Comparison of ENCODE assay signal across 1 cellular context in genomic region chr11:3837793-3838192, GRCh38.
TF ChIP-seq lines count a peak whose summit lies in the region.

No MANE protein-coding gene starts in this region.

TF ChIP-seq in GM12878, 131 proteins besides CTCF, POLR2A, EP300 and RAD21:
- TF ChIP-seq, protein P1, sequence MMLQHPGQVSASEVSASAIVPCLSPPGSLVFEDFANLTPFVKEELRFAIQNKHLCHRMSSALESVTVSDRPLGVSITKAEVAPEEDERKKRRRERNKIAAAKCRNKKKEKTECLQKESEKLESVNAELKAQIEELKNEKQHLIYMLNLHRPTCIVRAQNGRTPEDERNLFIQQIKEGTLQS (IDR thresholded peaks at IDR 0.05; ENCODE audit: borderline replicate concordance, extremely low read depth, low read depth, low read length) = no peak
- TF ChIP-seq ZNF622 (IDR thresholded peaks at IDR 0.05) (no peak), WRNIP1 (IDR thresholded peaks at IDR 0.05; ENCODE audit: borderline replicate concordance, low read depth, low read length) (no peak; the same call in 1 of the 2 replicates), MXI1 (IDR thresholded peaks at IDR 0.05; ENCODE audit: low read depth, low read length) (0 out of 2 replicates have a peak, but pooled peaks have one; percentile 21), SMARCA5 (IDR thresholded peaks at IDR 0.05) (no peak), LARP7 (IDR thresholded peaks at IDR 0.05) (peak; percentile 25; the same call in 1 of the 2 replicates), MTA2 (IDR thresholded peaks at IDR 0.05; ENCODE audit: low read depth) (no peak), PML (IDR thresholded peaks at IDR 0.05; ENCODE audit: low read length) (no peak), ZNF207 (IDR thresholded peaks at IDR 0.05; ENCODE audit: borderline replicate concordance) (no peak), JUNB (IDR thresholded peaks at IDR 0.05) (no peak), DPF2 (IDR thresholded peaks at IDR 0.05) (peak; percentile 59; the same call in 1 of the 2 replicates), GATAD2B (conservative IDR thresholded peaks at IDR 0.05; ENCODE audit: low read depth) (peak; percentile 53; the same call in 1 of the 2 replicates), CBFB (IDR thresholded peaks at IDR 0.05; ENCODE audit: low read depth) (no peak), IKZF2 (IDR thresholded peaks at IDR 0.05) (peak; percentile 29 to 30; a peak in 2 of 4 replicates), POLR2AphosphoS5 (IDR thresholded peaks at IDR 0.05; ENCODE audit: low read length) (peak; percentile 67), STAT3 (IDR thresholded peaks at IDR 0.05; ENCODE audit: low read depth, low read length) (no peak), MYC (IDR thresholded peaks at IDR 0.05; ENCODE audit: insufficient read depth, insufficient read length, insufficient replicate concordance, low read length, severe bottlenecking) (no peak), NKRF (conservative IDR thresholded peaks at IDR 0.05) (no peak), IRF4 (IDR thresholded peaks at IDR 0.05; ENCODE audit: low read depth, low read length) (no peak), ZBTB4 (CRISPR knock-in tag; IDR thresholded peaks at IDR 0.05) (no peak), KLF5 (IDR thresholded peaks at IDR 0.05; ENCODE audit: partially characterized antibody) (no peak), KAT2A (conservative IDR thresholded peaks at IDR 0.05; ENCODE audit: control insufficient read depth, low read depth, low read length) (no peak), ESRRA (IDR thresholded peaks at IDR 0.05; ENCODE audit: low read length) (no peak), POU2F2 (IDR thresholded peaks at IDR 0.05; ENCODE audit: borderline replicate concordance, low read depth, low read length) (no peak), REST (IDR thresholded peaks at IDR 0.05; ENCODE audit: low read depth, low read length) (no peak), SPI1 (IDR thresholded peaks at IDR 0.05; ENCODE audit: borderline replicate concordance, insufficient read depth, low read depth, low read length) (peak; percentile 78), BACH1 (IDR thresholded peaks at IDR 0.05; ENCODE audit: borderline replicate concordance) (no peak)
- TF ChIP-seq, protein P2, sequence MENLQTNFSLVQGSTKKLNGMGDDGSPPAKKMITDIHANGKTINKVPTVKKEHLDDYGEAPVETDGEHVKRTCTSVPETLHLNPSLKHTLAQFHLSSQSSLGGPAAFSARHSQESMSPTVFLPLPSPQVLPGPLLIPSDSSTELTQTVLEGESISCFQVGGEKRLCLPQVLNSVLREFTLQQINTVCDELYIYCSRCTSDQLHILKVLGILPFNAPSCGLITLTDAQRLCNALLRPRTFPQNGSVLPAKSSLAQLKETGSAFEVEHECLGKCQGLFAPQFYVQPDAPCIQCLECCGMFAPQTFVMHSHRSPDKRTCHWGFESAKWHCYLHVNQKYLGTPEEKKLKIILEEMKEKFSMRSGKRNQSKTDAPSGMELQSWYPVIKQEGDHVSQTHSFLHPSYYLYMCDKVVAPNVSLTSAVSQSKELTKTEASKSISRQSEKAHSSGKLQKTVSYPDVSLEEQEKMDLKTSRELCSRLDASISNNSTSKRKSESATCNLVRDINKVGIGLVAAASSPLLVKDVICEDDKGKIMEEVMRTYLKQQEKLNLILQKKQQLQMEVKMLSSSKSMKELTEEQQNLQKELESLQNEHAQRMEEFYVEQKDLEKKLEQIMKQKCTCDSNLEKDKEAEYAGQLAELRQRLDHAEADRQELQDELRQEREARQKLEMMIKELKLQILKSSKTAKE (IDR thresholded peaks at IDR 0.05; ENCODE audit: low read depth, poor library complexity, severe bottlenecking) = no peak
- TF ChIP-seq, protein P3, sequence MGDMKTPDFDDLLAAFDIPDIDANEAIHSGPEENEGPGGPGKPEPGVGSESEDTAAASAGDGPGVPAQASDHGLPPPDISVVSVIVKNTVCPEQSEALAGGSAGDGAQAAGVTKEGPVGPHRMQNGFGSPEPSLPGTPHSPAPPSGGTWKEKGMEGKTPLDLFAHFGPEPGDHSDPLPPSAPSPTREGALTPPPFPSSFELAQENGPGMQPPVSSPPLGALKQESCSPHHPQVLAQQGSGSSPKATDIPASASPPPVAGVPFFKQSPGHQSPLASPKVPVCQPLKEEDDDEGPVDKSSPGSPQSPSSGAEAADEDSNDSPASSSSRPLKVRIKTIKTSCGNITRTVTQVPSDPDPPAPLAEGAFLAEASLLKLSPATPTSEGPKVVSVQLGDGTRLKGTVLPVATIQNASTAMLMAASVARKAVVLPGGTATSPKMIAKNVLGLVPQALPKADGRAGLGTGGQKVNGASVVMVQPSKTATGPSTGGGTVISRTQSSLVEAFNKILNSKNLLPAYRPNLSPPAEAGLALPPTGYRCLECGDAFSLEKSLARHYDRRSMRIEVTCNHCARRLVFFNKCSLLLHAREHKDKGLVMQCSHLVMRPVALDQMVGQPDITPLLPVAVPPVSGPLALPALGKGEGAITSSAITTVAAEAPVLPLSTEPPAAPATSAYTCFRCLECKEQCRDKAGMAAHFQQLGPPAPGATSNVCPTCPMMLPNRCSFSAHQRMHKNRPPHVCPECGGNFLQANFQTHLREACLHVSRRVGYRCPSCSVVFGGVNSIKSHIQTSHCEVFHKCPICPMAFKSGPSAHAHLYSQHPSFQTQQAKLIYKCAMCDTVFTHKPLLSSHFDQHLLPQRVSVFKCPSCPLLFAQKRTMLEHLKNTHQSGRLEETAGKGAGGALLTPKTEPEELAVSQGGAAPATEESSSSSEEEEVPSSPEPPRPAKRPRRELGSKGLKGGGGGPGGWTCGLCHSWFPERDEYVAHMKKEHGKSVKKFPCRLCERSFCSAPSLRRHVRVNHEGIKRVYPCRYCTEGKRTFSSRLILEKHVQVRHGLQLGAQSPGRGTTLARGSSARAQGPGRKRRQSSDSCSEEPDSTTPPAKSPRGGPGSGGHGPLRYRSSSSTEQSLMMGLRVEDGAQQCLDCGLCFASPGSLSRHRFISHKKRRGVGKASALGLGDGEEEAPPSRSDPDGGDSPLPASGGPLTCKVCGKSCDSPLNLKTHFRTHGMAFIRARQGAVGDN (IDR thresholded peaks at IDR 0.05) = 0 out of 2 replicates have a peak, but pooled peaks have one; percentile 41
- TF ChIP-seq, protein P4, sequence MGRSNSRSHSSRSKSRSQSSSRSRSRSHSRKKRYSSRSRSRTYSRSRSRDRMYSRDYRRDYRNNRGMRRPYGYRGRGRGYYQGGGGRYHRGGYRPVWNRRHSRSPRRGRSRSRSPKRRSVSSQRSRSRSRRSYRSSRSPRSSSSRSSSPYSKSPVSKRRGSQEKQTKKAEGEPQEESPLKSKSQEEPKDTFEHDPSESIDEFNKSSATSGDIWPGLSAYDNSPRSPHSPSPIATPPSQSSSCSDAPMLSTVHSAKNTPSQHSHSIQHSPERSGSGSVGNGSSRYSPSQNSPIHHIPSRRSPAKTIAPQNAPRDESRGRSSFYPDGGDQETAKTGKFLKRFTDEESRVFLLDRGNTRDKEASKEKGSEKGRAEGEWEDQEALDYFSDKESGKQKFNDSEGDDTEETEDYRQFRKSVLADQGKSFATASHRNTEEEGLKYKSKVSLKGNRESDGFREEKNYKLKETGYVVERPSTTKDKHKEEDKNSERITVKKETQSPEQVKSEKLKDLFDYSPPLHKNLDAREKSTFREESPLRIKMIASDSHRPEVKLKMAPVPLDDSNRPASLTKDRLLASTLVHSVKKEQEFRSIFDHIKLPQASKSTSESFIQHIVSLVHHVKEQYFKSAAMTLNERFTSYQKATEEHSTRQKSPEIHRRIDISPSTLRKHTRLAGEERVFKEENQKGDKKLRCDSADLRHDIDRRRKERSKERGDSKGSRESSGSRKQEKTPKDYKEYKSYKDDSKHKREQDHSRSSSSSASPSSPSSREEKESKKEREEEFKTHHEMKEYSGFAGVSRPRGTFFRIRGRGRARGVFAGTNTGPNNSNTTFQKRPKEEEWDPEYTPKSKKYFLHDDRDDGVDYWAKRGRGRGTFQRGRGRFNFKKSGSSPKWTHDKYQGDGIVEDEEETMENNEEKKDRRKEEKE (IDR thresholded peaks at IDR 0.05) = no peak
- TF ChIP-seq, protein P5, sequence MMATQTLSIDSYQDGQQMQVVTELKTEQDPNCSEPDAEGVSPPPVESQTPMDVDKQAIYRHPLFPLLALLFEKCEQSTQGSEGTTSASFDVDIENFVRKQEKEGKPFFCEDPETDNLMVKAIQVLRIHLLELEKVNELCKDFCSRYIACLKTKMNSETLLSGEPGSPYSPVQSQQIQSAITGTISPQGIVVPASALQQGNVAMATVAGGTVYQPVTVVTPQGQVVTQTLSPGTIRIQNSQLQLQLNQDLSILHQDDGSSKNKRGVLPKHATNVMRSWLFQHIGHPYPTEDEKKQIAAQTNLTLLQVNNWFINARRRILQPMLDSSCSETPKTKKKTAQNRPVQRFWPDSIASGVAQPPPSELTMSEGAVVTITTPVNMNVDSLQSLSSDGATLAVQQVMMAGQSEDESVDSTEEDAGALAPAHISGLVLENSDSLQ (IDR thresholded peaks at IDR 0.05) = no peak
- TF ChIP-seq, protein P6, sequence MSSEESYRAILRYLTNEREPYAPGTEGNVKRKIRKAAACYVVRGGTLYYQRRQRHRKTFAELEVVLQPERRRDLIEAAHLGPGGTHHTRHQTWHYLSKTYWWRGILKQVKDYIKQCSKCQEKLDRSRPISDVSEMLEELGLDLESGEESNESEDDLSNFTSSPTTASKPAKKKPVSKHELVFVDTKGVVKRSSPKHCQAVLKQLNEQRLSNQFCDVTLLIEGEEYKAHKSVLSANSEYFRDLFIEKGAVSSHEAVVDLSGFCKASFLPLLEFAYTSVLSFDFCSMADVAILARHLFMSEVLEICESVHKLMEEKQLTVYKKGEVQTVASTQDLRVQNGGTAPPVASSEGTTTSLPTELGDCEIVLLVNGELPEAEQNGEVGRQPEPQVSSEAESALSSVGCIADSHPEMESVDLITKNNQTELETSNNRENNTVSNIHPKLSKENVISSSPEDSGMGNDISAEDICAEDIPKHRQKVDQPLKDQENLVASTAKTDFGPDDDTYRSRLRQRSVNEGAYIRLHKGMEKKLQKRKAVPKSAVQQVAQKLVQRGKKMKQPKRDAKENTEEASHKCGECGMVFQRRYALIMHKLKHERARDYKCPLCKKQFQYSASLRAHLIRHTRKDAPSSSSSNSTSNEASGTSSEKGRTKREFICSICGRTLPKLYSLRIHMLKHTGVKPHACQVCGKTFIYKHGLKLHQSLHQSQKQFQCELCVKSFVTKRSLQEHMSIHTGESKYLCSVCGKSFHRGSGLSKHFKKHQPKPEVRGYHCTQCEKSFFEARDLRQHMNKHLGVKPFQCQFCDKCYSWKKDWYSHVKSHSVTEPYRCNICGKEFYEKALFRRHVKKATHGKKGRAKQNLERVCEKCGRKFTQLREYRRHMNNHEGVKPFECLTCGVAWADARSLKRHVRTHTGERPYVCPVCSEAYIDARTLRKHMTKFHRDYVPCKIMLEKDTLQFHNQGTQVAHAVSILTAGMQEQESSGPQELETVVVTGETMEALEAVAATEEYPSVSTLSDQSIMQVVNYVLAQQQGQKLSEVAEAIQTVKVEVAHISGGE (CRISPR knock-in tag; IDR thresholded peaks at IDR 0.05) = no peak
